7 cellular contexts compared by ENCODE assay signal in genomic region chr19:1411255-1412191, GRCh38.
A peak's percentile ranks its signal among the peaks of the same experiment; 100 is the strongest.
DNase-seq lines count a peak whose midpoint lies in the region; ATAC-seq lines count a peak whose summit lies in the region.

No MANE protein-coding gene starts in this region.

- peak overlapping the region; percentile 93 for H3K27ac ChIP-seq in substantia nigra (ENCODE audit: low read depth, low read length, poor library complexity, severe bottlenecking)

- DNase-seq in MV-4-11 (lab: John Stamatoyannopoulos, UW) (peak; percentile 36), astrocyte of the hippocampus (ENCODE audit: low read depth, low spot score) (peak; percentile 71), inferior parietal cortex (ENCODE audit: extremely low spot score) (peak; percentile 91), substantia nigra (lab: John Stamatoyannopoulos, UW) (peak; percentile 35 to 97 (median 89)), SKM-1 (lab: John Stamatoyannopoulos, UW; ENCODE audit: unreplicated experiment) (no peak)

- ATAC-seq in HG03342 (IDR thresholded peaks at IDR 0.05; ENCODE audit: unreplicated experiment) (no peak), HG03460 (IDR thresholded peaks at IDR 0.05; ENCODE audit: unreplicated experiment) (no peak)
